In the genomic region with DNA sequence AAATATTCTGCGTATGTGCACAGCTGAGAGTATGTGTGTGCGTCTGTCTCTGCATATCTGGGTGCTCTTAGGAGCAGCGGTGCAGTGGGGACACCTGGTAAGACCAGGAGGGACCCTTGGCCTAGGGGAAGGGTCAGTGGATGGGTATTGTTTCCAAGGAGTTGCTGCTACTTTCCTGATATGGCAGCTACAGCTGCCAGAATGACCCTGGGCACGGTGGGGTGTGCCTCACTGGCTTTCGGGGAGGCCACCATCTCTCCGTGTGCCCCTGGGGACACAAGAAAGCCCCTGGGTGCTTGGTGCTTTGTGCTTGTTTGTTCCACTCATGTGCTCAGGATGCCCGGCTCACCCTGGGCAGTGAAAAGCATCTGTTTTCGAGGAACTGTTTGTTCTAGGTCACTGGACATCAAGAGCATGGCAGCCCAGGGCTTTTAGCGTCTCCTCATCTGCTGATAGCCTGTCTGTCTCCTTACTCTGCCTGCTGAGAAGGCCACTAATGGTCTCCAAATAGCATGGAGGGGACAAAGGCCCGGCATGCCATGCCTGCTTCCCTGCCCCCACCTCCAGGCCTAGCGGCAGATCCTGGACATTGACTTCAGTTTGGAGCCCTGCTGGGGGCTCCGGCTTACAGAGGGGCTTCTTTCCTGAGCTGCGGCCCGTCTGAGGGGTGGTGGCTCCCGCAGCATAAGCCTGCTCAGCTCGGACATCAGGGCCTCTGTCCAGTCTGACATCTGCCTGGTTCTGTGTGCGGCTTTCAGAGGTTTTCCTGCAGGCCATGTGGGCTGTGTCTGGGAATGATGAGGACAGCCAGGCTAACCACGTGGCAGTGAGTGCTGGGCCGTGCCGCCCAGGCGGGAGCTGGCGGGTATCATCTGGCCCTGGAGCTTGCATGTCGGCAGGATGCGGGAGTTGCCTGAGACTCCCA, we compare ENCODE assay signal across 10 cellular contexts. TPM values are rescaled to one million over a fixed set of nuclear protein-coding genes. Genes with fewer than 3 reads are reported as not detected.
A peak's percentile ranks its signal among the peaks of the same experiment; 100 is the strongest.
DNase-seq lines count a peak whose midpoint lies in the region; ATAC-seq and TF ChIP-seq lines count a peak whose summit lies in the region.
"Had no signal": no experiment of that assay in that cellular context is flagged by ENCODE, and none has a peak within 500 bp of the region (broad histone marks: within the 10 kb centered on the region; RNA-seq: fewer than 3 reads in every experiment).

No MANE protein-coding gene starts in this region.

- H3K36me3 ChIP-seq in A673 (ENCODE audit: insufficient read depth, low read length, poor library complexity, severe bottlenecking) (peaks cover 19% of the 10 kb centered on the region), neural progenitor cell (peaks cover 6% of the 10 kb centered on the region)

- peaks cover 11% of the 10 kb centered on the region for H3F3A ChIP-seq in neural progenitor cell (ENCODE audit: low read depth)

- TF ChIP-seq POLR2A in GM18505 (IDR thresholded peaks at IDR 0.05; ENCODE audit: borderline replicate concordance, extremely low read depth, insufficient read depth, insufficient read length): no peak

- peaks cover 94% of the 10 kb centered on the region for H4K20me1 ChIP-seq in neural progenitor cell (ENCODE audit: low read depth)

- no peaks in the 10 kb centered on the region for H3K27me3 Mint-ChIP-seq in T-helper 17 cell
- H3K27me3 Mint-ChIP-seq in neural progenitor cell (ENCODE audit: insufficient read depth, low read depth): peaks cover 2% of the 10 kb centered on the region

- no peaks in the 10 kb centered on the region for H3K9me3 Mint-ChIP-seq in neural progenitor cell

- POLR2A ChIA-PET in A673 (lab: Charles Lee; ENCODE audit: low non-redundant PET): no interaction called here

- H2AFZ ChIP-seq in neural progenitor cell (replicated peaks): no peak overlapping the region

- H3K4me1 ChIP-seq in A673 (ENCODE audit: insufficient read depth, low read length, poor library complexity, severe bottlenecking) (peaks cover 14% of the 10 kb centered on the region), neural progenitor cell (peaks cover 15% of the 10 kb centered on the region)

- CTCF ChIA-PET in A673 (lab: Charles Lee): no interaction called here

- H3K27ac ChIP-seq in A673 (ENCODE audit: low read depth, low read length, poor library complexity, severe bottlenecking) (peak overlapping the region; percentile 30), neural progenitor cell (peak overlapping the region; percentile 39)
- H3K27ac ChIP-seq: C4-2B had no signal

- peaks cover 77% of the 10 kb centered on the region for H3K79me2 ChIP-seq in neural progenitor cell (ENCODE audit: low read depth)

- H3K4me3 Mint-ChIP-seq in T-helper 17 cell: no peak overlapping the region
- H3K4me3 Mint-ChIP-seq in neural progenitor cell: peak overlapping the region; percentile 79

- H3K9me3 ChIP-seq in A673 (ENCODE audit: low read depth, low read length, poor library complexity, severe bottlenecking) (no peaks in the 10 kb centered on the region), T-helper 17 cell (ENCODE audit: control insufficient read depth, low read length, poor library complexity, severe bottlenecking) (no peaks in the 10 kb centered on the region), neural progenitor cell (ENCODE audit: low read depth) (no peaks in the 10 kb centered on the region)

- TF ChIP-seq CTCF in A673 (conservative IDR thresholded peaks at IDR 0.05; ENCODE audit: low read depth, low read length) (no peak), neural progenitor cell (IDR thresholded peaks at IDR 0.05) (peak; percentile 10), GM10266 (IDR thresholded peaks at IDR 0.05; ENCODE audit: control insufficient read depth, insufficient read depth, low read depth, missing control alignments) (no peak)

- H3K9ac ChIP-seq in neural progenitor cell: no peak overlapping the region

- H3K4me1 Mint-ChIP-seq in T-helper 17 cell: peaks cover 29% of the 10 kb centered on the region
- H3K4me1 Mint-ChIP-seq in neural progenitor cell: peaks cover 52% of the 10 kb centered on the region

- H3K27ac Mint-ChIP-seq in T-helper 17 cell (peak overlapping the region; percentile 78), neural progenitor cell (peak overlapping the region; percentile 93)

- ATAC-seq in T-helper 17 cell: no peak
- no peak for ATAC-seq in GM18505 (IDR thresholded peaks at IDR 0.05; ENCODE audit: unreplicated experiment)
- ATAC-seq in GM18858 (IDR thresholded peaks at IDR 0.05; ENCODE audit: unreplicated experiment): no peak

- DNase-seq in A673 (ENCODE audit: low spot score) (no peak), T-helper 17 cell (no peak), globus pallidus (ENCODE audit: low spot score) (peak; percentile 91), neural progenitor cell (ENCODE audit: low spot score) (peak; percentile 73), GM10266 (ENCODE audit: extremely low spot score) (no peak), DMS 273 treated with DMSO at 0.1 percent for 48 hours (lab: John Stamatoyannopoulos, UW) (no peak)
- DNase-seq: activated naive CD4-positive, alpha-beta T cell treated with anti-CD3 and anti-CD28 coated beads, Interleukin-2, amount 50 U/mL, for 16 hours had no signal

- no peak overlapping the region for H3K4me3 ChIP-seq in A673 (ENCODE audit: low read depth, low read length, poor library complexity, severe bottlenecking)
- H3K4me3 ChIP-seq in neural progenitor cell: peak overlapping the region; percentile 16

- no peaks in the 10 kb centered on the region for H3K27me3 ChIP-seq in A673 (replicated peaks; ENCODE audit: insufficient read depth, low read depth, low read length, poor library complexity)
- no peaks in the 10 kb centered on the region for H3K27me3 ChIP-seq in neural progenitor cell

- BruUV-seq in A673 (replicated peaks; lab: Mats Ljungman, UMichigan): no TSS peak

- intact Hi-C loops in A673 (cut with micrococcal nuclease; ENCODE audit: unreplicated experiment): no loop called here

- H3K36me3 Mint-ChIP-seq in T-helper 17 cell (ENCODE audit: low read depth): peaks cover 7% of the 10 kb centered on the region
- H3K36me3 Mint-ChIP-seq in neural progenitor cell: peaks cover 29% of the 10 kb centered on the region

- H3K4me2 ChIP-seq in neural progenitor cell: peak overlapping the region; percentile 63

RNA-seq across cellular contexts. Expression of a gene that starts 8.9 kb away (rescaled TPM):
- 42.8 and 53.0 TPM in 2 replicates for total RNA-seq in A673 (2021)
- 100 to 1,000 TPM in 1 of 2 donors, 10 to 100 TPM in 1; 93.3 to 146 TPM for total RNA-seq in T-helper 17 cell
- total RNA-seq in neural progenitor cell (ENCODE audit: low replicate concordance): 28.8 and 52.2 TPM in 2 replicates

Comparison
In these comparisons a context has a peak if more than half of its experiments do, and no peak if none do; other contexts are left out.
1. DNase-seq: peak in globus pallidus (single experiment) and neural progenitor cell (single experiment); none in A673 (single experiment), T-helper 17 cell (0 of 3), GM10266 (single experiment) and DMS 273 treated with DMSO at 0.1 percent for 48 hours (single experiment).